In genomic region chr4:102345795-102346100, GRCh38 we compare ENCODE assay signal across 8 cellular contexts. TPM values are rescaled to one million over a fixed set of nuclear protein-coding genes. Genes with fewer than 3 reads are reported as not detected.
DNase-seq lines count a peak whose midpoint lies in the region; ATAC-seq and TF ChIP-seq lines count a peak whose summit lies in the region.

No MANE protein-coding gene starts in this region.

- ATAC-seq in HG03432 (IDR thresholded peaks at IDR 0.05; ENCODE audit: unreplicated experiment) = no peak

- H3K4me3 ChIP-seq in GM23248 (peak overlapping the region; percentile 86), SU-DHL-6 (ENCODE audit: insufficient read depth, low read length, poor library complexity, severe bottlenecking) (peak overlapping the region; percentile 46), fibroblast of pulmonary artery (replicated peaks; ENCODE audit: low read depth, low read length) (peak overlapping the region; percentile 88), rectal smooth muscle tissue (ENCODE audit: low read length) (peak overlapping the region; percentile 79)

- H3K4me2 ChIP-seq in GM23248 (ENCODE audit: unreplicated experiment) (peak overlapping the region; percentile 99), SU-DHL-6 (ENCODE audit: low read depth, low read length, poor library complexity, severe bottlenecking) (peak overlapping the region; percentile 97)

- DNase-seq in GM23248 (peak; percentile 12), fibroblast of pulmonary artery (ENCODE audit: low read depth) (peak; percentile 7), ACHN (no peak), NK-92 (lab: John Stamatoyannopoulos, UW; ENCODE audit: unreplicated experiment) (no peak)
- DNase-seq in stimulated activated CD4-positive, alpha-beta T cell treated with anti-CD3 and anti-CD28 coated beads, Interleukin-4, amount 100 ng/mL, for 1 hour = no peak

- H2AFZ ChIP-seq in GM23248 (peak overlapping the region; percentile 99), SU-DHL-6 (ENCODE audit: low read depth, low read length, severe bottlenecking) (peak overlapping the region; percentile 84)

- no peaks in the 10 kb centered on the region for H4K20me1 ChIP-seq in GM23248 (ENCODE audit: insufficient read depth)
- 0 out of 2 replicates have a peak, but pooled peaks cover 3% of the 10 kb centered on the region for H4K20me1 ChIP-seq in SU-DHL-6 (ENCODE audit: low read depth, low read length)

- 3 to 4% methylated on average over 5 of the region's 5 CpGs for WGBS in GM23248 (ENCODE audit: low coverage in 1 of 2, low lambda C conversion rate in 2 of 2, missing lambda C conversion rate in 2 of 2), 2 experiments

- H3K9me2 ChIP-seq in GM23248 (ENCODE audit: insufficient read depth) = no peaks in the 10 kb centered on the region
- no peaks in the 10 kb centered on the region for H3K9me2 ChIP-seq in SU-DHL-6 (replicated peaks; ENCODE audit: insufficient read depth, low read length)

- H3K27me3 ChIP-seq in GM23248 (replicated peaks; ENCODE audit: insufficient read depth) (no peaks in the 10 kb centered on the region), SU-DHL-6 (ENCODE audit: low read length) (no peaks in the 10 kb centered on the region), rectal smooth muscle tissue (ENCODE audit: control insufficient read depth, insufficient read depth, low read length) (no peaks in the 10 kb centered on the region)

- H3K79me2 ChIP-seq in GM23248 (ENCODE audit: insufficient read depth) (no peaks in the 10 kb centered on the region), SU-DHL-6 (ENCODE audit: insufficient read depth, low read length) (peaks cover 27% of the 10 kb centered on the region; the same call in 1 of the 2 replicates)

- H3F3A ChIP-seq in GM23248 (ENCODE audit: insufficient read depth) = 0 out of 2 replicates have a peak, but pooled peaks cover 7% of the 10 kb centered on the region
- peaks cover 11% of the 10 kb centered on the region for H3F3A ChIP-seq in SU-DHL-6 (ENCODE audit: insufficient read depth)

- H3K36me3 ChIP-seq in GM23248 (ENCODE audit: low read depth) (no peaks in the 10 kb centered on the region), SU-DHL-6 (ENCODE audit: low read length) (no peaks in the 10 kb centered on the region), rectal smooth muscle tissue (ENCODE audit: control insufficient read depth, insufficient read depth, low read length) (no peaks in the 10 kb centered on the region)

- H3K27ac ChIP-seq in GM23248 (no peak overlapping the region), SU-DHL-6 (ENCODE audit: low read depth, low read length) (no peak overlapping the region; the same call in 1 of the 2 replicates), rectal smooth muscle tissue (ENCODE audit: low read depth, low read length) (no peak overlapping the region)

- H3K4me1 ChIP-seq in GM23248 (ENCODE audit: insufficient read depth) = no peaks in the 10 kb centered on the region
- peaks cover 8% of the 10 kb centered on the region for H3K4me1 ChIP-seq in rectal smooth muscle tissue (ENCODE audit: control insufficient read depth, insufficient read depth, low read length)

- H3K9ac ChIP-seq in GM23248 (peak overlapping the region; percentile 68; the same call in 1 of the 2 replicates), SU-DHL-6 (ENCODE audit: low read length) (peak overlapping the region; percentile 76), rectal smooth muscle tissue (ENCODE audit: low read length) (peak overlapping the region; percentile 36)

- no peak for TF ChIP-seq CTCF in SU-DHL-6 (IDR thresholded peaks at IDR 0.05; ENCODE audit: insufficient read depth, low read length, poor library complexity, severe bottlenecking)
- no peak for TF ChIP-seq CTCF in fibroblast of pulmonary artery (IDR thresholded peaks at IDR 0.05; ENCODE audit: low read length, missing control alignments)

- H3K9me3 ChIP-seq in GM23248 (ENCODE audit: low read depth) = no peaks in the 10 kb centered on the region
- no peaks in the 10 kb centered on the region for H3K9me3 ChIP-seq in SU-DHL-6 (ENCODE audit: insufficient read depth, low read length)

- in situ Hi-C loops in GM23248 (cut with MboI) (no loop called here), ACHN (cut with HindIII; ENCODE audit: low pct_ligation_motif_present, low pct_unique_long_range_greater_than_20kb, low sequenced_read_pairs) (no loop called here)

RNA-seq across cellular contexts. Expression of gene SLC39A8, which starts 0.5 kb away (rescaled TPM):
- total RNA-seq in GM23248 (2014; rRNA removed; shearing (Covaris generic)) = 3.2 and 3.7 TPM in 2 replicates
- polyA plus RNA-seq in GM23248 (2016; fragmentation: Nextera tagmentation; extraction: Ambion mirVana) = 2.2 and 2.9 TPM in 2 replicates

Comparison
In these comparisons a context has a peak if more than half of its experiments do, and no peak if none do; other contexts are left out.
1. DNase-seq: peak in GM23248 (single experiment) and fibroblast of pulmonary artery (single experiment); none in stimulated activated CD4-positive, alpha-beta T cell treated with anti-CD3 and anti-CD28 coated beads, Interleukin-4, amount 100 ng/mL, for 1 hour (single experiment), ACHN (single experiment) and NK-92 (single experiment).
2. Peak in every context shown above with its lines, with median percentiles within 50 percentile points of each other: H3K4me3 ChIP-seq and H3K9ac ChIP-seq.